26 cellular contexts compared by ENCODE assay signal in the genomic region with DNA sequence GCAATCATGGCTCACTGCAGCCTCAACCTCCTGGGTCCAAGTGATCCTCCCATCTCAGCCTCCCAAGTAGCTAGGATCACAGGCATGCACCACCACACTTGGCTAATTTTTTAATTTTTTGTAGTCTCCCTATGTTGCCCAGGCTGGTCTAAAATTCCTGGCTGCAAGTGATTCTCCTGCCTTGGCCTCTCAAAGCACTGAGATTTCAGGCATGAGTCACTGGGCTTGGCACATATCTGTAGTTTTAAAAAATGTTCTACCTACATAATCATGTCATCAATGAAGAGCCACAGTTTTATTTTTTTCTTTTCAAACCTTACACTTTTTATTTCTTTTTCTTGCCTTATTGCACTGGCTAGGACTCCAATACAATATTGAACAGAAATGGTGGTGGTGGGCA. TPM values are rescaled to one million over a fixed set of nuclear protein-coding genes. Genes with fewer than 3 reads are reported as not detected.
"Had no signal": no experiment of that assay in that cellular context is flagged by ENCODE, and none has a peak within 500 bp of the region (broad histone marks: within the 10 kb centered on the region; RNA-seq: fewer than 3 reads in every experiment).

No MANE protein-coding gene starts in this region.

- FAIRE-seq: astrocyte had no signal

- H3K36me3 ChIP-seq: SJSA1 had no signal

- ATAC-seq: activated CD4-positive, CD25-positive, alpha-beta regulatory T cell treated with anti-CD3 and anti-CD28 coated beads, Interleukin-2, amount 50 U/mL, for 24 hours; activated CD8-positive, alpha-beta T cell treated with anti-CD3 and anti-CD28 coated beads, Interleukin-2, amount 10 ng/mL, durations not matched to agents 7 days and 5 days; Panc1 had no signal

- H3K9me3 ChIP-seq: SJSA1 had no signal

- H3K27me3 ChIP-seq: SJSA1 had no signal

- H3K4me3 ChIP-seq: SJSA1 had no signal

- DNase-seq: activated CD4-positive, alpha-beta T cell treated with anti-CD3 and anti-CD28 coated beads for 48 hours; activated CD4-positive, alpha-beta T cell treated with anti-CD3 and anti-CD28 coated beads, Interleukin-2, amount 50 U/mL, for 4 hours; activated CD8-positive, alpha-beta memory T cell treated with anti-CD3 and anti-CD28 coated beads, Interleukin-2, amount 50 U/mL, for 48 hours; activated CD8-positive, alpha-beta T cell treated with anti-CD3 and anti-CD28 coated beads, Interleukin-2, amount 10 ng/mL, durations not matched to agents 7 days and 5 days; activated effector memory CD4-positive, alpha-beta T cell treated with Interleukin-2 at 50 U/mL for 16 hours; activated naive CD4-positive, alpha-beta T cell; activated T-cell treated with anti-CD3 and anti-CD28 coated beads, Interleukin-2, amount 50 U/mL, for 1 hour; amygdala; caudate nucleus; NCI-H1092; NCI-H1417; NCI-H2029; NCI-H2107; NCI-H2171 treated with DMSO at 0.1 percent for 48 hours; NCI-H226; NCI-H510A; NCI-H526 treated with DMSO at 0.1 percent for 48 hours; NCI-H82; SHP77 had no signal

- H3K27ac ChIP-seq: RWPE1, SJSA1 had no signal

RNA-seq across cellular contexts. Expression of gene COL1A1, which starts 33.1 kb away (rescaled TPM):
- total RNA-seq: OCI-LY7 had no signal

RNA-seq across cellular contexts. Expression of gene TMEM92, which starts 39.7 kb away (rescaled TPM):
- total RNA-seq: activated CD8-positive, alpha-beta T cell treated with anti-CD3 and anti-CD28 coated beads, Interleukin-2, amount 10 ng/mL, durations not matched to agents 7 days and 5 days; cerebellum; OCI-LY7 had no signal
